In genomic region chr11:19890308-19890707, GRCh38 we compare ENCODE assay signal across 12 cellular contexts.
DNase-seq lines count a peak whose midpoint lies in the region; ATAC-seq and TF ChIP-seq lines count a peak whose summit lies in the region.
"Had no signal": no experiment of that assay in that cellular context is flagged by ENCODE, and none has a peak within 500 bp of the region (broad histone marks: within the 10 kb centered on the region; RNA-seq: fewer than 3 reads in every experiment).

No MANE protein-coding gene starts in this region.

- no peaks in the 10 kb centered on the region for H3K4me1 Mint-ChIP-seq in activated CD4-positive, alpha-beta T cell treated with anti-CD3 and anti-CD28 coated beads for 36 hours
- H3K4me1 Mint-ChIP-seq: naive thymus-derived CD8-positive, alpha-beta T cell had no signal

- intact Hi-C loops in activated CD4-positive, alpha-beta T cell treated with anti-CD3 and anti-CD28 coated beads for 36 hours (cut with DNase I, micrococcal nuclease) = no loop called here

- H3K27ac ChIP-seq in RWPE1 = no peak overlapping the region

- peaks cover 2% of the 10 kb centered on the region for H3K27me3 Mint-ChIP-seq in activated CD4-positive, alpha-beta T cell treated with anti-CD3 and anti-CD28 coated beads for 36 hours

- ATAC-seq in activated CD4-positive, alpha-beta T cell treated with anti-CD3 and anti-CD28 coated beads for 36 hours = no peak
- ATAC-seq: naive thymus-derived CD8-positive, alpha-beta T cell had no signal

- peaks cover 1% of the 10 kb centered on the region for H3K9me3 Mint-ChIP-seq in activated CD4-positive, alpha-beta T cell treated with anti-CD3 and anti-CD28 coated beads for 36 hours (ENCODE audit: low read depth)

- no peaks in the 10 kb centered on the region for H3K36me3 Mint-ChIP-seq in activated CD4-positive, alpha-beta T cell treated with anti-CD3 and anti-CD28 coated beads for 36 hours (ENCODE audit: low read depth)
- H3K36me3 Mint-ChIP-seq: naive thymus-derived CD8-positive, alpha-beta T cell had no signal

- H3K4me3 Mint-ChIP-seq in activated CD4-positive, alpha-beta T cell treated with anti-CD3 and anti-CD28 coated beads for 36 hours = no peak overlapping the region
- H3K4me3 Mint-ChIP-seq: naive thymus-derived CD8-positive, alpha-beta T cell had no signal

- no peak overlapping the region for H3K27ac Mint-ChIP-seq in activated CD4-positive, alpha-beta T cell treated with anti-CD3 and anti-CD28 coated beads for 36 hours
- H3K27ac Mint-ChIP-seq: naive thymus-derived CD8-positive, alpha-beta T cell had no signal

- POLR2A ChIA-PET in RWPE1 (lab: Yijun Ruan, JAX; ENCODE audit: low non-redundant PET) = no interaction called here
- POLR2A ChIA-PET in activated CD4-positive, alpha-beta T cell treated with anti-CD3 and anti-CD28 coated beads for 36 hours (lab: Charles Lee) = no interaction called here

- CTCF ChIA-PET in RWPE1 (lab: Yijun Ruan, JAX) = interaction anchor here (0.9 kb wide), 1 partner anchor 64 kb away, joined by 4 read pairs; no protein-coding TSS in a partner anchor
- CTCF ChIA-PET in activated CD4-positive, alpha-beta T cell treated with anti-CD3 and anti-CD28 coated beads for 36 hours (lab: Charles Lee) = interaction anchor here (0.9 kb wide), 1 partner anchor 124 kb away, joined by 3 read pairs; no protein-coding TSS in a partner anchor

- TF ChIP-seq CTCF in RWPE1 (conservative IDR thresholded peaks at IDR 0.05; ENCODE audit: low read depth) = no peak
- no peak for TF ChIP-seq CTCF in fibroblast of mammary gland (conservative IDR thresholded peaks at IDR 0.05; ENCODE audit: control insufficient read depth, insufficient read depth, low read depth, low read length)
- TF ChIP-seq CTCF in retinal pigment epithelial cell (conservative IDR thresholded peaks at IDR 0.05; ENCODE audit: low read depth, low read length) = no peak

- H3K4me3 ChIP-seq in fibroblast of mammary gland (ENCODE audit: control insufficient read depth, low read depth, low read length) = no peak overlapping the region
- H3K4me3 ChIP-seq in retinal pigment epithelial cell (ENCODE audit: low read length) = no peak overlapping the region

- DNase-seq in ELR (ENCODE audit: low read depth) (peak; percentile 89), RWPE1 (ENCODE audit: low spot score) (peak; percentile 27), fibroblast of mammary gland (ENCODE audit: low read depth) (peak; percentile 56), retinal pigment epithelial cell (ENCODE audit: low read depth) (peak; percentile 81), DMS 273 treated with DMSO at 0.1 percent for 48 hours (lab: John Stamatoyannopoulos, UW) (no peak), Ammon's horn (ENCODE audit: low spot score) (no peak)
- DNase-seq in activated CD4-positive, alpha-beta T cell treated with anti-CD3 and anti-CD28 coated beads for 36 hours = no peak
- DNase-seq in stimulated activated naive CD4-positive, alpha-beta T cell (lab: John Stamatoyannopoulos, UW) = no peak
- DNase-seq: glutamatergic neuron; naive thymus-derived CD8-positive, alpha-beta T cell; stimulated activated CD4-positive, alpha-beta T cell treated with anti-CD3 and anti-CD28 coated beads, Interleukin-4, amount 100 ng/mL, for 4 hours; trophoblast cell had no signal

Comparison
In these comparisons a context has a peak if more than half of its experiments do, and no peak if none do; other contexts are left out.
1. DNase-seq: peak in ELR (single experiment), RWPE1 (single experiment), fibroblast of mammary gland (single experiment) and retinal pigment epithelial cell (single experiment); none in DMS 273 treated with DMSO at 0.1 percent for 48 hours (single experiment), Ammon's horn (single experiment), activated CD4-positive, alpha-beta T cell treated with anti-CD3 and anti-CD28 coated beads for 36 hours (single experiment) and stimulated activated naive CD4-positive, alpha-beta T cell (0 of 6).